1 cellular context compared by ENCODE assay signal in the genomic region with DNA sequence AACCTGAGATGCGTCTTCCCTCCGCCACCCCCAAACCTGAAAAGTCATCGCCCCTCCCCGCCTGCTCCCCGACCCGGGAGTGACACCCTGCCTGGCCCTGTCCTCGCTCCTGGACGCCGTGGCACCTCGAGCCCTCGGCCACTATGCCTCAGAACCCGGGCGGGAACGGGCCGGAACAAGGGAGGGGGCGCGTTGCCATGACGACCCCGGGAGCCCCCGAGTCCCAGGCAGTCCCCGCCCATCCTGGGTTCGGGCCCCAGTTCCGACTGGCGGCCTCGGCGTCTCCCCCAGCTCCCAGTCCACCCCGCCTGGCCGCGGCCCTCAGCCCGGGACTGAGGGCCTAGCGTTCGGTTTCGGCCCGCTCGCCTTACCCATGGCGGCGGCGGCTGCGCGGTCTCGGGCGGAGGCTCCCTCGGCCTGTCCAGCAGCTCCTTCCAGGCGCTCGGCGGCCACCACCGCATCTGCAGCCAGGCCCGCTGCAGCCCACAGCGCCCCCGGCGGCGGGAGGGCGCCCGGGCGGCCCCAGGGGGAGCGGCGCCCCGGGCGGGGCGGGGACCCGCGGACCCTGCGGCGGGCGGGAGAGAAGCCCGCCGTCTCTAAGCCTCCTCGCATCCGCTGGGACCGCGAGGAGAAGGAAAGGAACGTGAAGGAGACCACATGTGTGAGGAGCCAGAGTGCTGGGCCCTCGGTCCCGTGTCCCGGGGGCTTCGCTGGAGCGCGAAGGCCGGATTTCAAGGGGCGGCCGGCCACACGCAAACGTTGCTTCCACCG.
TF ChIP-seq lines count a peak whose summit lies in the region.

A gene with protein sequence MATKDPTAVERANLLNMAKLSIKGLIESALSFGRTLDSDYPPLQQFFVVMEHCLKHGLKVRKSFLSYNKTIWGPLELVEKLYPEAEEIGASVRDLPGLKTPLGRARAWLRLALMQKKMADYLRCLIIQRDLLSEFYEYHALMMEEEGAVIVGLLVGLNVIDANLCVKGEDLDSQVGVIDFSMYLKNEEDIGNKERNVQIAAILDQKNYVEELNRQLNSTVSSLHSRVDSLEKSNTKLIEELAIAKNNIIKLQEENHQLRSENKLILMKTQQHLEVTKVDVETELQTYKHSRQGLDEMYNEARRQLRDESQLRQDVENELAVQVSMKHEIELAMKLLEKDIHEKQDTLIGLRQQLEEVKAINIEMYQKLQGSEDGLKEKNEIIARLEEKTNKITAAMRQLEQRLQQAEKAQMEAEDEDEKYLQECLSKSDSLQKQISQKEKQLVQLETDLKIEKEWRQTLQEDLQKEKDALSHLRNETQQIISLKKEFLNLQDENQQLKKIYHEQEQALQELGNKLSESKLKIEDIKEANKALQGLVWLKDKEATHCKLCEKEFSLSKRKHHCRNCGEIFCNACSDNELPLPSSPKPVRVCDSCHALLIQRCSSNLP (minus strand): TSS at position 463 of the 771 bp plus-strand sequence. CDS start 88 bp downstream, at position 375.

TF ChIP-seq in IMR-90, 13 proteins besides CTCF, POLR2A, EP300 and RAD21 (continued from another document):
- TF ChIP-seq MXI1 (IDR thresholded peaks at IDR 0.05; ENCODE audit: borderline replicate concordance, low read depth, low read length): peak; percentile 40; the same call in 1 of the 2 replicates
TF ChIP-seq in IMR-90: peak in this region for 2.
